In genomic region chr6:44456070-44456965, GRCh38 we compare ENCODE assay signal across 8 cellular contexts.
A peak's percentile ranks its signal among the peaks of the same experiment; 100 is the strongest.
DNase-seq lines count a peak whose midpoint lies in the region; FAIRE-seq and TF ChIP-seq lines count a peak whose summit lies in the region.

No MANE protein-coding gene starts in this region.

- FAIRE-seq in HTR-8/SVneo (lab: Jason Lieb, UNC) = peak; percentile 20

- DNase-seq in AG04449 (ENCODE audit: low read depth, low spot score) (no peak), GM06990 (ENCODE audit: extremely low read depth, insufficient read length) (peak; percentile 23), HTR-8/SVneo (ENCODE audit: insufficient read length, low spot score) (peak; percentile 77), RWPE1 (ENCODE audit: low spot score) (peak; percentile 75), astrocyte of the spinal cord (ENCODE audit: low read depth, low spot score) (peak; percentile 55), iris pigment epithelial cell (ENCODE audit: low read depth) (peak; percentile 65), GOT3 (lab: John Stamatoyannopoulos, UW) (no peak)
- DNase-seq in stimulated activated CD4-positive, alpha-beta T cell treated with anti-CD3 and anti-CD28 coated beads, Interleukin-4, amount 100 ng/mL, for 24 hours = peak; percentile 50

- in situ Hi-C loops in astrocyte of the spinal cord (cut with HindIII; ENCODE audit: low sequenced_read_pairs) = no loop called here

- no peaks in the 10 kb centered on the region; the same call in 1 of the 2 replicates for H3K27me3 ChIP-seq in GM06990 (replicated peaks; ENCODE audit: control insufficient read depth, insufficient read depth, low read length)

- TF ChIP-seq CTCF in AG04449 (IDR thresholded peaks at IDR 0.05; ENCODE audit: insufficient read depth, low read length, missing control alignments) (peak; percentile 79), GM06990 (IDR thresholded peaks at IDR 0.05; ENCODE audit: insufficient read depth, low read length, poor library complexity, severe bottlenecking) (peak; percentile 88), RWPE1 (conservative IDR thresholded peaks at IDR 0.05; ENCODE audit: low read depth) (peak; percentile 83), astrocyte of the spinal cord (IDR thresholded peaks at IDR 0.05; ENCODE audit: low read depth, low read length) (peak; percentile 88)

- peak overlapping the region; percentile 56 for H3K27ac ChIP-seq in RWPE1

- CTCF ChIA-PET in AG04449 (lab: Yijun Ruan, JAX) = interaction anchor here (0.6 to 16.6 kb wide), 10 partner anchors 9 to 1698 kb away, joined by 3 to 367 read pairs (median 21); no protein-coding TSS in a partner anchor
- CTCF ChIA-PET in RWPE1 (lab: Yijun Ruan, JAX) = interaction anchor here (0.7 to 2.0 kb wide), 7 partner anchors 10 to 1260 kb away, joined by 3 to 11 read pairs (median 3); no protein-coding TSS in a partner anchor

- peaks cover 2% of the 10 kb centered on the region for H3K36me3 ChIP-seq in GM06990 (ENCODE audit: control insufficient read depth, insufficient read depth, low read length)

- H3K4me3 ChIP-seq in AG04449 (ENCODE audit: low read depth, low read length) (no peak overlapping the region), GM06990 (replicated peaks; ENCODE audit: low read depth, low read length) (no peak overlapping the region), astrocyte of the spinal cord (ENCODE audit: low read depth, low read length) (peak overlapping the region; percentile 1)

- POLR2A ChIA-PET in AG04449 (lab: Yijun Ruan, JAX) = interaction anchor here (0.7 kb wide), 1 partner anchor 29 kb away, joined by 3 read pairs; no protein-coding TSS in a partner anchor
- POLR2A ChIA-PET in RWPE1 (lab: Yijun Ruan, JAX; ENCODE audit: low non-redundant PET) = no interaction called here

Comparison
In these comparisons a context has a peak if more than half of its experiments do, and no peak if none do; other contexts are left out.
1. DNase-seq: peak in GM06990 (single experiment), HTR-8/SVneo (single experiment), RWPE1 (single experiment), astrocyte of the spinal cord (single experiment), iris pigment epithelial cell (single experiment) and stimulated activated CD4-positive, alpha-beta T cell treated with anti-CD3 and anti-CD28 coated beads, Interleukin-4, amount 100 ng/mL, for 24 hours (single experiment); none in AG04449 (single experiment) and GOT3 (single experiment).
2. Peak in every context shown above with its lines, with median percentiles within 50 percentile points of each other: CTCF ChIP-seq.